Comparison of ENCODE assay signal across 30 cellular contexts in genomic region chrX:37879692-37880091, GRCh38.
"Had no signal": no experiment of that assay in that cellular context is flagged by ENCODE, and none has a peak within 500 bp of the region (broad histone marks: within the 10 kb centered on the region; RNA-seq: fewer than 3 reads in every experiment).

No MANE protein-coding gene starts in this region.

- FAIRE-seq: K562, RCC 7860, TTC549 had no signal

- H3K4me3 Mint-ChIP-seq: activated CD4-positive, alpha-beta memory T cell treated with anti-CD3 and anti-CD28 coated beads for 36 hours; activated CD4-positive, alpha-beta T cell treated with anti-CD3 and anti-CD28 coated beads, Interleukin-2, amount 10 ng/mL, durations not matched to agents 7 days and 5 days; activated naive CD8-positive, alpha-beta T cell treated with anti-CD3 and anti-CD28 coated beads, Interleukin-2, amount 50 U/mL, for 24 hours; activated T-cell treated with anti-CD3 and anti-CD28 coated beads, Interleukin-2, amount 50 U/mL, for 4 hours; T-cell had no signal

- DNase-seq: activated CD4-positive, alpha-beta memory T cell treated with anti-CD3 and anti-CD28 coated beads for 36 hours; activated CD4-positive, alpha-beta T cell treated with anti-CD3 and anti-CD28 coated beads, Interleukin-2, amount 10 ng/mL, durations not matched to agents 7 days and 5 days; activated CD4-positive, CD25-positive, alpha-beta regulatory T cell; activated CD8-positive, alpha-beta memory T cell treated with anti-CD3 and anti-CD28 coated beads for 24 hours; activated effector memory CD4-positive, alpha-beta T cell treated with anti-CD3 and anti-CD28 coated beads, Interleukin-2, amount 50 U/mL, for 16 hours; activated naive CD4-positive, alpha-beta T cell treated with Interleukin-2 at 50 U/mL for 16 hours; activated naive CD8-positive, alpha-beta T cell treated with anti-CD3 and anti-CD28 coated beads, Interleukin-2, amount 50 U/mL, for 24 hours; activated T-cell treated with anti-CD3 and anti-CD28 coated beads, Interleukin-2, amount 50 U/mL, for 4 hours; amniotic stem cell; brain microvascular endothelial cell; caudate nucleus; Karpas-422; NCI-H1092; NCI-H1417; NCI-H1930; NCI-H2107; NCI-H345; NCI-H510A; NCI-H526 treated with DMSO at 0.1 percent for 48 hours; NK-92 treated with Interleukin-12 subunit alpha and Interleukin-12 subunit beta, amount 100 ng/mL, for 24 hours; OCI-M1; SHP77; T-cell; T-helper 2 cell; T1000 had no signal

- H3K4me1 Mint-ChIP-seq: activated CD4-positive, alpha-beta T cell treated with anti-CD3 and anti-CD28 coated beads, Interleukin-2, amount 10 ng/mL, durations not matched to agents 7 days and 5 days; activated naive CD8-positive, alpha-beta T cell treated with anti-CD3 and anti-CD28 coated beads, Interleukin-2, amount 50 U/mL, for 24 hours; T-cell had no signal

- H3K36me3 ChIP-seq: brain microvascular endothelial cell had no signal

- H3K4me3 ChIP-seq: K562 had no signal

- H3K27ac Mint-ChIP-seq: activated CD4-positive, alpha-beta memory T cell treated with anti-CD3 and anti-CD28 coated beads for 36 hours; activated CD4-positive, alpha-beta T cell treated with anti-CD3 and anti-CD28 coated beads, Interleukin-2, amount 10 ng/mL, durations not matched to agents 7 days and 5 days; activated naive CD4-positive, alpha-beta T cell treated with anti-CD3 and anti-CD28 coated beads, Interleukin-2, amount 50 U/mL, for 72 hours; activated naive CD8-positive, alpha-beta T cell treated with anti-CD3 and anti-CD28 coated beads, Interleukin-2, amount 50 U/mL, for 24 hours; T-cell had no signal

- H3K27me3 ChIP-seq: brain microvascular endothelial cell had no signal

- ATAC-seq: activated naive CD4-positive, alpha-beta T cell treated with anti-CD3 and anti-CD28 coated beads, Interleukin-2, amount 50 U/mL, for 72 hours; activated naive CD8-positive, alpha-beta T cell treated with anti-CD3 and anti-CD28 coated beads, Interleukin-2, amount 50 U/mL, for 24 hours; activated T-cell treated with anti-CD3 and anti-CD28 coated beads, Interleukin-2, amount 50 U/mL, for 4 hours; K562; T-cell had no signal

- H3K27me3 Mint-ChIP-seq: activated CD4-positive, alpha-beta T cell treated with anti-CD3 and anti-CD28 coated beads, Interleukin-2, amount 10 ng/mL, durations not matched to agents 7 days and 5 days had no signal

- H3K36me3 Mint-ChIP-seq: activated CD4-positive, alpha-beta memory T cell treated with anti-CD3 and anti-CD28 coated beads for 36 hours; activated naive CD4-positive, alpha-beta T cell treated with anti-CD3 and anti-CD28 coated beads, Interleukin-2, amount 50 U/mL, for 72 hours; T-cell had no signal

- H3K9me3 Mint-ChIP-seq: activated CD4-positive, alpha-beta memory T cell treated with anti-CD3 and anti-CD28 coated beads for 36 hours; activated CD4-positive, alpha-beta T cell treated with anti-CD3 and anti-CD28 coated beads, Interleukin-2, amount 10 ng/mL, durations not matched to agents 7 days and 5 days; activated naive CD4-positive, alpha-beta T cell treated with anti-CD3 and anti-CD28 coated beads, Interleukin-2, amount 50 U/mL, for 72 hours; activated naive CD8-positive, alpha-beta T cell treated with anti-CD3 and anti-CD28 coated beads, Interleukin-2, amount 50 U/mL, for 24 hours; activated T-cell treated with anti-CD3 and anti-CD28 coated beads, Interleukin-2, amount 50 U/mL, for 4 hours; T-cell had no signal

- H3K27ac ChIP-seq: brain microvascular endothelial cell, VCaP had no signal
